ENCODE assay signal across 16 cellular contexts in the genomic region with DNA sequence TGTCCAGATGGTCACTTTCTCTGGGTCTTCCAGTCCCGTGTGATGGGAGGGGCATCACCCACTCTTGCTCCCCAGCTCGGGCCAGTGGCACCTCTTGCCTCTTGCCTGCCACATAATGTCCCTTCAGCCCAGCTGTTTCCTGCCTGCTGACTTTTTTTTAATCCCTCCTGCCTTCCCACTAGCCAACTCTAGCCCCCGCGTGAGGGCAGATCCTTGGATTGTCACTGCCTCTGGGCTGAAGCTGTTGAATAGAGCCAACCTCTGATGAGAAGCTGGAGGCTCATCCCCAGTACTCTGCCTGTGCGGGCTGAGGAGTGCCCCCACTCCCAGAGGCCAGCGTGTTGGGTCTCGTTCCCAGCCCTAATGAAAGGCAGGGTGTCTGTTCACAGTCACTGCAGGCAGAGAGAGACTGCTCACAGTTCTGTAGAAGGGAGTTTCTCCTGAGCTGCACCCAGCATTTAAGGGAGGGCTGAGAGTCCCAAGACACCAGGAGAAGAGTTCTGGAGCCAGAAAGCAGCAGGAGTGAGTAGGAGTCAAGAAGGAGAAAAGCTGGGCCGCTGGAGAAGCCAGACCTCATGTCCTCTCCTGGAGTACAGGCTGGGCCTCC. TPM values are rescaled to one million over a fixed set of nuclear protein-coding genes. Genes with fewer than 3 reads are reported as not detected.
A peak's percentile ranks its signal among the peaks of the same experiment; 100 is the strongest.
DNase-seq lines count a peak whose midpoint lies in the region; ATAC-seq and TF ChIP-seq lines count a peak whose summit lies in the region.
"Had no signal": no experiment of that assay in that cellular context is flagged by ENCODE, and none has a peak within 500 bp of the region (broad histone marks: within the 10 kb centered on the region; RNA-seq: fewer than 3 reads in every experiment).

No MANE protein-coding gene starts in this region.

- H3K4me1 ChIP-seq in BLaER1 treated with 17β-estradiol and CSF1 and Interleukin-3, amounts not matched to agents 10 nM and 100 nM, result peaks cover 41 to 96% (median 85%) of the 10 kb centered on the region in 10 experiments
- 0 out of 2 replicates have a peak, but pooled peaks cover 9% of the 10 kb centered on the region for H3K4me1 ChIP-seq in Panc1 (ENCODE audit: control insufficient read depth, insufficient read depth, low read length)
- H3K4me1 ChIP-seq in esophagus muscularis mucosa, result peaks cover 1 to 30% (median 13%) of the 10 kb centered on the region in 4 donors
- H3K4me1 ChIP-seq in smooth muscle cell (ENCODE audit: low read depth), result peaks cover 17% of the 10 kb centered on the region

- no peak for ATAC-seq in Panc1
- ATAC-seq in left ventricle myocardium superior, result no peak
- no peak for ATAC-seq in HG03571 (IDR thresholded peaks at IDR 0.05; ENCODE audit: unreplicated experiment)
- ATAC-seq: HCT116 had no signal

- intact Hi-C loops in Panc1 (cut with micrococcal nuclease; ENCODE audit: unreplicated experiment), result no loop called here
- intact Hi-C loops in esophagus muscularis mucosa (cut with DNase I), result no loop called here
- intact Hi-C loops in left ventricle myocardium superior (cut with micrococcal nuclease), result no loop called here

- 62% methylated on average over 8 of the region's 8 CpGs for WGBS in esophagus muscularis mucosa
- 39% methylated on average over 8 of the region's 8 CpGs for WGBS in smooth muscle cell (ENCODE audit: low lambda C conversion rate)

- POLR2A ChIA-PET in Panc1 (lab: Charles Lee), result interaction anchor here (0.6 kb wide), 1 partner anchor 159 kb away, joined by 3 read pairs; no protein-coding TSS in a partner anchor

- BruUV-seq in Panc1 (replicated peaks; lab: Mats Ljungman, UMichigan), result no TSS peak

- H3K79me2 ChIP-seq in smooth muscle cell (ENCODE audit: low read depth), result no peaks in the 10 kb centered on the region

- in situ Hi-C loops in Panc1 (cut with HindIII; ENCODE audit: low pct_unique_long_range_greater_than_20kb, low sequenced_read_pairs), result no loop called here

- no peak for TF ChIP-seq POLR2A in esophagus muscularis mucosa (IDR thresholded peaks at IDR 0.05; ENCODE audit: low read depth)

- peaks cover 5 to 23% (median 19%) of the 10 kb centered on the region in 11 experiments; a peak in 18 of 22 replicates for H3K27me3 ChIP-seq in BLaER1 treated with 17β-estradiol and CSF1 and Interleukin-3, amounts not matched to agents 10 nM and 100 nM
- H3K27me3 ChIP-seq in Panc1 (ENCODE audit: control insufficient read depth, insufficient read depth, low read length), result no peaks in the 10 kb centered on the region
- H3K27me3 ChIP-seq in esophagus muscularis mucosa, result no peaks in the 10 kb centered on the region
- H3K27me3 ChIP-seq in smooth muscle cell (ENCODE audit: low read depth), result no peaks in the 10 kb centered on the region

- no peak for TF ChIP-seq EP300 in esophagus muscularis mucosa (IDR thresholded peaks at IDR 0.05)

- peaks cover 13% of the 10 kb centered on the region for H3F3A ChIP-seq in smooth muscle cell (ENCODE audit: low read depth)

- H3K9ac ChIP-seq in BLaER1 treated with 17β-estradiol and CSF1 and Interleukin-3, amounts not matched to agents 10 nM and 100 nM, result peak overlapping the region in 9 of 11 experiments; percentile 51 to 88 (median 79); a peak in 17 of 22 replicates
- H3K9ac ChIP-seq in smooth muscle cell (ENCODE audit: low read depth), result no peak overlapping the region

- no peak for TF ChIP-seq CTCF in Panc1 (IDR thresholded peaks at IDR 0.05)
- no peak for TF ChIP-seq CTCF in esophagus muscularis mucosa (IDR thresholded peaks at IDR 0.05)
- no peak for TF ChIP-seq CTCF in smooth muscle cell (IDR thresholded peaks at IDR 0.05; ENCODE audit: borderline replicate concordance, insufficient read depth, poor library complexity, severe bottlenecking)

- peak overlapping the region in 3 of 10 experiments; percentile 36 to 53 (median 38); a peak in 4 of 20 replicates for H3K4me3 ChIP-seq in BLaER1 treated with 17β-estradiol and CSF1 and Interleukin-3, amounts not matched to agents 10 nM and 100 nM
- no peak overlapping the region for H3K4me3 ChIP-seq in Panc1 (ENCODE audit: low read depth in 2 of 2, low read length in 2 of 2)
- no peak overlapping the region for H3K4me3 ChIP-seq in esophagus muscularis mucosa
- H3K4me3 ChIP-seq in smooth muscle cell, result no peak overlapping the region
- H3K4me3 ChIP-seq: SK-N-MC had no signal

- CTCF ChIA-PET in Panc1 (lab: Charles Lee), result no interaction called here

- DNase-seq in Panc1 (ENCODE audit: low read depth, low spot score) (no peak), esophagus muscularis mucosa (ENCODE audit: extremely low spot score) (peak; percentile 77), smooth muscle cell (lab: John Stamatoyannopoulos, UW; ENCODE audit: unreplicated experiment) (no peak), left ventricle myocardium superior (no peak), T1000 (lab: John Stamatoyannopoulos, UW) (no peak)
- DNase-seq: activated naive CD8-positive, alpha-beta T cell treated with anti-CD3 and anti-CD28 coated beads, Interleukin-2, amount 10 ng/mL, durations not matched to agents 7 days and 5 days; cerebellar nuclear complex; DMS79; NCI-H1417 had no signal

- peak overlapping the region in 9 of 11 experiments; percentile 74 to 97 (median 88); a peak in 18 of 22 replicates for H3K27ac ChIP-seq in BLaER1 treated with 17β-estradiol and CSF1 and Interleukin-3, amounts not matched to agents 10 nM and 100 nM
- H3K27ac ChIP-seq in Panc1 (ENCODE audit: low read length), result peak overlapping the region; percentile 57; the same call in 1 of the 2 replicates
- no peak overlapping the region for H3K27ac ChIP-seq in esophagus muscularis mucosa (replicated peaks in 1 of 4)
- H3K27ac ChIP-seq in smooth muscle cell (ENCODE audit: low read depth), result peak overlapping the region; percentile 93
- H3K27ac ChIP-seq: C4-2B, VCaP had no signal

- no peaks in the 10 kb centered on the region for H3K36me3 ChIP-seq in BLaER1 treated with 17β-estradiol and CSF1 and Interleukin-3, amounts not matched to agents 10 nM and 100 nM
- H3K36me3 ChIP-seq in Panc1 (ENCODE audit: control insufficient read depth, insufficient read depth, low read length), result no peaks in the 10 kb centered on the region
- H3K36me3 ChIP-seq in esophagus muscularis mucosa, result no peaks in the 10 kb centered on the region
- H3K36me3 ChIP-seq in smooth muscle cell (ENCODE audit: low read depth), result no peaks in the 10 kb centered on the region

- H3K9me3 ChIP-seq in BLaER1 treated with 17β-estradiol and CSF1 and Interleukin-3, amounts not matched to agents 10 nM and 100 nM (replicated peaks in 1 of 11), result no peaks in the 10 kb centered on the region
- no peaks in the 10 kb centered on the region for H3K9me3 ChIP-seq in Panc1 (ENCODE audit: control insufficient read depth, insufficient read depth, low read depth, low read length)
- no peaks in the 10 kb centered on the region for H3K9me3 ChIP-seq in esophagus muscularis mucosa
- no peaks in the 10 kb centered on the region for H3K9me3 ChIP-seq in smooth muscle cell (replicated peaks; ENCODE audit: low read depth)

- H4K20me1 ChIP-seq in BLaER1 treated with 17β-estradiol and CSF1 and Interleukin-3, amounts not matched to agents 10 nM and 100 nM, result peaks cover 0 to 16% (median 0%) of the 10 kb centered on the region in 11 experiments; a peak in 7 of 22 replicates
- no peaks in the 10 kb centered on the region for H4K20me1 ChIP-seq in smooth muscle cell (ENCODE audit: low read depth)

- peak overlapping the region; percentile 83 to 99 (median 95) for H3K4me2 ChIP-seq in BLaER1 treated with 17β-estradiol and CSF1 and Interleukin-3, amounts not matched to agents 10 nM and 100 nM
- H3K4me2 ChIP-seq in smooth muscle cell, result peak overlapping the region; percentile 79

- H2AFZ ChIP-seq in smooth muscle cell (ENCODE audit: low read depth), result no peak overlapping the region

RNA-seq across cellular contexts. Expression of gene TIMP4, which starts 30.1 kb away (rescaled TPM):
- not detected for total RNA-seq in Panc1 (2021; ENCODE audit: unreplicated experiment)
- polyA plus RNA-seq in Panc1 (2012; ENCODE audit: insufficient read length), result not detected
- 10 to 100 TPM; 24.1 to 48.0 (median 30.5) TPM for total RNA-seq in esophagus muscularis mucosa
- total RNA-seq in smooth muscle cell, result 0.27 and 0.81 TPM in 2 replicates
- 1.2 and 1.5 TPM in 2 replicates for polyA plus RNA-seq in smooth muscle cell
- 15.0 TPM for total RNA-seq in left ventricle myocardium superior
- total RNA-seq: activated naive CD8-positive, alpha-beta T cell treated with anti-CD3 and anti-CD28 coated beads, Interleukin-2, amount 10 ng/mL, durations not matched to agents 7 days and 5 days had no signal
- polyA plus RNA-seq: neural cell had no signal

Comparison
In these comparisons a context has a peak if more than half of its experiments do, and no peak if none do; other contexts are left out.
1. H3K27ac ChIP-seq: peak in BLaER1 treated with 17β-estradiol and CSF1 and Interleukin-3, amounts not matched to agents 10 nM and 100 nM (9 of 11), Panc1 (single experiment) and smooth muscle cell (single experiment); none in esophagus muscularis mucosa (0 of 4).